1 cellular context compared by ENCODE assay signal in the genomic region with DNA sequence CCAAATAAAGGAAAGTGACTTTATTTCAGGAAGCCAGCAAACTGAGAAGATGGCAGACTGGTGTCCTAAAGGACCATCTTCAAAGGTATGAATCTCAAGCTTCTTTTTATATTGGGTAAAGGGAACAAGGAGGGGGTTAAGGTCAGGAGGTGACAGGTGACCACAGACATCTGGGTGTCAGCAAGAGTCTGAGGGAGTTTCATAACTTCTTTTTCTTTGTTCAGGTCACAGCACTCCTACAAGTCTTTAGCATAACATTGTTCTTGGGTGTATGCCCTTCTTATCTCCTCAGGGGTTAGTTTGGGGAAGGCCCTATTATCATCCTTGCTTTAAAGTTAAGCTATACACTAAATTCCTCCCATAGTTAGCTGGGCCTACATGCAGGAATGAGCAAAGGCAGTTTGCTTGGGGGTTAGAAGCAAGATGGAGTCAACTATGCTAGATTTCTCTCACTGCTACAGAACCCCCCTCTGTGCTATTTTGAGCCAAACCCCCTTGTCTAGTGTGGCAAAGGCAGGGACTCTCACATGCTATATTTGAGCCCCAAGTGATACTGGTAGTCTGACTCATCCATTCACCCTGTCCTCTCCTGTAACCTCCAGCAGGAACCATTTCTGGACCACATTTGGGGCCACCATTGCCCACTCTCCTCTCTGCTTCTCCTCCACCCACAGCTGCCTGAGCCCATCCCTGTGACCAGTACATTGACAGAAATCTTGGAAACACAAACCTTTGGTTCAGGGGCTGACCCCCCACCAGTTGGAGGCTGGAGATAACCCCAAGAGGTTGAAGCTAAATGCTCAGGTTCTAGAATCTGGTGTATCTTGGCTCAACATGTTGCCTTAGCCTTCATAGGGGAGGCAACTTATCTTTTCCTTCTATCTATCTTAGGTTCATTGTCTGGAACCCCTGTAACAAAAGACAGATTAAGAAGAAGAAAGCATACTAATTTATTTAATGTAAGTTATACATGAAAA.
TF ChIP-seq lines count a peak whose summit lies in the region.

No MANE protein-coding gene starts in this region.

TF ChIP-seq in K562, 482 proteins besides CTCF, POLR2A, EP300 and RAD21 (continued from another document):
- TF ChIP-seq, protein P1, sequence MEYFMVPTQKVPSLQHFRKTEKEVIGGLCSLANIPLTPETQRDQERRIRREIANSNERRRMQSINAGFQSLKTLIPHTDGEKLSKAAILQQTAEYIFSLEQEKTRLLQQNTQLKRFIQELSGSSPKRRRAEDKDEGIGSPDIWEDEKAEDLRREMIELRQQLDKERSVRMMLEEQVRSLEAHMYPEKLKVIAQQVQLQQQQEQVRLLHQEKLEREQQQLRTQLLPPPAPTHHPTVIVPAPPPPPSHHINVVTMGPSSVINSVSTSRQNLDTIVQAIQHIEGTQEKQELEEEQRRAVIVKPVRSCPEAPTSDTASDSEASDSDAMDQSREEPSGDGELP (CRISPR knock-in tag; IDR thresholded peaks at IDR 0.05; ENCODE audit: borderline replicate concordance) = no peak
- TF ChIP-seq EGR1 (conservative IDR thresholded peaks at IDR 0.05) (no peak), TAL1 (IDR thresholded peaks at IDR 0.05) (peak; percentile 78), POLR2AphosphoS5 (IDR thresholded peaks at IDR 0.05; ENCODE audit: control insufficient read depth, insufficient read depth, low read depth, low read length) (peak; percentile 51; the same call in 1 of the 2 replicates), DPF2 (IDR thresholded peaks at IDR 0.05) (peak; percentile 58), HEY1 (CRISPR knock-in tag; IDR thresholded peaks at IDR 0.05; ENCODE audit: borderline replicate concordance) (no peak), SOX6 (IDR thresholded peaks at IDR 0.05) (peak; percentile 64), KDM1A (IDR thresholded peaks at IDR 0.05) (peak; percentile 95 to 96), MTA2 (IDR thresholded peaks at IDR 0.05; ENCODE audit: low read depth) (peak; percentile 58), YY1 (IDR thresholded peaks at IDR 0.05; ENCODE audit: borderline replicate concordance in 1 of 3, control insufficient read depth in 1 of 3, extremely low read depth in 1 of 3, insufficient read depth in 3 of 3, insufficient read length in 1 of 3, insufficient replicate concordance in 2 of 3, low read depth in 1 of 3, low read length in 2 of 3) (no peak), ZC3H4 (CRISPR knock-in tag; IDR thresholded peaks at IDR 0.05; ENCODE audit: borderline replicate concordance) (no peak), TBL1XR1 (IDR thresholded peaks at IDR 0.05; ENCODE audit: low read length in 2 of 2) (no peak), NCOR1 (IDR thresholded peaks at IDR 0.05) (peak; percentile 80), HDAC3 (IDR thresholded peaks at IDR 0.05; ENCODE audit: borderline replicate concordance, partially characterized antibody) (peak; percentile 22), CBFB (CRISPR knock-in tag; IDR thresholded peaks at IDR 0.05) (no peak), RCOR1 (IDR thresholded peaks at IDR 0.05; ENCODE audit: borderline replicate concordance in 1 of 2, low read depth in 2 of 2, low read length in 2 of 2) (peak; percentile 65 to 92), ARID1B (IDR thresholded peaks at IDR 0.05) (peak; percentile 83), HDAC1 (IDR thresholded peaks at IDR 0.05) (peak; percentile 39 to 65; a peak in 1 of 4 replicates), CEBPG (CRISPR knock-in tag; IDR thresholded peaks at IDR 0.05) (no peak), CEBPG (tag; conservative IDR thresholded peaks at IDR 0.05 in 1 of 2, IDR thresholded peaks at IDR 0.05 in 1 of 2) (no peak), NONO (IDR thresholded peaks at IDR 0.05; ENCODE audit: low read depth in 2 of 2, low read length in 1 of 2) (no peak), KLF16 (IDR thresholded peaks at IDR 0.05) (peak; percentile 77), SRSF3 (IDR thresholded peaks at IDR 0.05; ENCODE audit: insufficient read depth, low read length) (no peak), PML (IDR thresholded peaks at IDR 0.05; ENCODE audit: low read length) (peak; percentile 58), NCOA1 (IDR thresholded peaks at IDR 0.05; ENCODE audit: low read depth) (no peak), CBFA2T3 (IDR thresholded peaks at IDR 0.05) (peak; percentile 92), MEF2D (tag; conservative IDR thresholded peaks at IDR 0.05; ENCODE audit: low read depth) (0 out of 2 replicates have a peak, but pooled peaks have one; percentile 29), SP2 (IDR thresholded peaks at IDR 0.05; ENCODE audit: extremely low read depth, low read depth, low read length, poor library complexity, severe bottlenecking) (no peak), ZNF707 (CRISPR knock-in tag; conservative IDR thresholded peaks at IDR 0.05) (no peak), MTA1 (IDR thresholded peaks at IDR 0.05; ENCODE audit: borderline replicate concordance) (no peak), MECOM (CRISPR knock-in tag; IDR thresholded peaks at IDR 0.05) (no peak), JUNB (CRISPR knock-in tag; conservative IDR thresholded peaks at IDR 0.05) (no peak), TRIM24 (IDR thresholded peaks at IDR 0.05) (peak; percentile 20 to 22; a peak in 1 of 4 replicates), HOXB6 (CRISPR knock-in tag; IDR thresholded peaks at IDR 0.05; ENCODE audit: borderline replicate concordance) (no peak), CBFA2T2 (conservative IDR thresholded peaks at IDR 0.05) (peak; percentile 86), FOXK1 (CRISPR knock-in tag; IDR thresholded peaks at IDR 0.05; ENCODE audit: borderline replicate concordance) (no peak)
- TF ChIP-seq, protein P2, sequence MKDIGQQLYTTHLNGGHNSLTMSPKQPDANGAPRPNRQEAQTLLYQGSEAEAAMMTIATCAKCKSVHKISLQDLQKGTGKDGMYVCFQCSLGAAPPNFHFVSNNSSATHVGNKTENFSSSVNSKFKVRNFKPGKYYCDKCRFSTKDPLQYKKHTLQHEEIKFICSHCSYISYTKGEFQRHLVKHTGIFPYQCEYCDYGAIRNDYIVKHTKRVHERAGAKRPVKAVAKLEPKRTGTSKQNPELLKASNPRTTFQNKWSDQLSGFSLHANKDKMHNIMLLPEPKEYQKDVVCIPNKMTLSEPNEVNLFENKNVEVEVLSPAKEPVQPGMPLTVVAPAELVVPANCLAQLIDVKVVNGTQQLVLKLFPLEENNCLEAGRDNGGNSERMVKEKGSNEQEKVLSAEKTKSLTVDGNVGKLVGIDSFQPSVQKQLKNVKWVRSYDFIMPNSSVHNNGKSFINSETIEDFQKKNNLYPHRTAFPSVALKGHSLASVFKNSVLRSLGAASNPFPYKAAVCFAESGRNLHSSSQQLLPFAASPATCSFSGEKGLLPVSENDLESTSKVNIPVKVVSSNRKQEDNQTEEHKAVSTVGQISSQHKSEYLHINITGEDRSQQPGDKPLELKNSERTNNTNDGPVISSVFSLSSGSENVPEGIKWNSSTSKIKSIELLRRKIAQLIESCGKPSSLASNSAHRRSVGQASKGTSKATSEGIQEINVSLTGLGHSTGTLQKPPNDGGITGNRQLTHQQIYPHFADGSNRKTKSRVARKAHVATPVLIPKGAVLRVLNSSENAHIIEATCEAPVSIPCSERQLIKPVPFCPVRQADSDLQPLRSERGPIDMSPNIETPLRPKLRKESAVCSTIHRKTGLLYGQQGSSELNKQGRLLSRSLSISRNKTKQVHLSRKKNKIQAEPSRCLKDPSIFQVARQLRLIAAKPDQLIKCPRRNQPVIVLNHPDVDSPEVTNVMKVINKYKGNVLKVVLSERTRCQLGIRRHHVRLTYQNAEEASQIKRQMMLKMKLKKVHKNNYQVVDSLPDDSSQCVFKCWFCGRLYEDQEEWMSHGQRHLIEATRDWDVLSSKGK (CRISPR knock-in tag; IDR thresholded peaks at IDR 0.05) = no peak
- TF ChIP-seq, protein P3, sequence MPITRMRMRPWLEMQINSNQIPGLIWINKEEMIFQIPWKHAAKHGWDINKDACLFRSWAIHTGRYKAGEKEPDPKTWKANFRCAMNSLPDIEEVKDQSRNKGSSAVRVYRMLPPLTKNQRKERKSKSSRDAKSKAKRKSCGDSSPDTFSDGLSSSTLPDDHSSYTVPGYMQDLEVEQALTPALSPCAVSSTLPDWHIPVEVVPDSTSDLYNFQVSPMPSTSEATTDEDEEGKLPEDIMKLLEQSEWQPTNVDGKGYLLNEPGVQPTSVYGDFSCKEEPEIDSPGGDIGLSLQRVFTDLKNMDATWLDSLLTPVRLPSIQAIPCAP (CRISPR knock-in tag; IDR thresholded peaks at IDR 0.05; ENCODE audit: borderline replicate concordance) = no peak
